In genomic region chr2:207873794-207874193, GRCh38 we compare ENCODE assay signal across 1 cellular context.
TF ChIP-seq lines count a peak whose summit lies in the region.

No MANE protein-coding gene starts in this region.

TF ChIP-seq in HepG2, 621 proteins besides CTCF, POLR2A, EP300 and RAD21 (continued from another document):
- TF ChIP-seq AKNA (CRISPR knock-in tag; IDR thresholded peaks at IDR 0.05; ENCODE audit: borderline replicate concordance) (no peak), NAIF1 (CRISPR knock-in tag; IDR thresholded peaks at IDR 0.05; ENCODE audit: borderline replicate concordance) (no peak), ZNF121 (CRISPR knock-in tag; IDR thresholded peaks at IDR 0.05) (no peak), ELF4 (CRISPR knock-in tag; IDR thresholded peaks at IDR 0.05; ENCODE audit: borderline replicate concordance) (no peak), FOSL1 (CRISPR knock-in tag; IDR thresholded peaks at IDR 0.05; ENCODE audit: borderline replicate concordance) (no peak), ZNF616 (CRISPR knock-in tag; IDR thresholded peaks at IDR 0.05; ENCODE audit: low read depth) (no peak)
